Comparison of ENCODE assay signal across 7 cellular contexts in genomic region chr11:25037431-25037830, GRCh38.
"Had no signal": no experiment of that assay in that cellular context is flagged by ENCODE, and none has a peak within 500 bp of the region (broad histone marks: within the 10 kb centered on the region; RNA-seq: fewer than 3 reads in every experiment).

No MANE protein-coding gene starts in this region.

- H3K9ac ChIP-seq: KMS-11 had no signal

- H3K4me2 ChIP-seq: KMS-11 had no signal

- ATAC-seq: HepG2, K562 had no signal

- H3K27ac ChIP-seq: HL-60, KMS-11 had no signal

- H3K4me3 ChIP-seq: K562 had no signal

- DNase-seq: IMR-90, KBM-7, KG1 had no signal
